In genomic region chr10:19816420-19817250, GRCh38 we compare ENCODE assay signal across 9 cellular contexts. TPM values are rescaled to one million over a fixed set of nuclear protein-coding genes. Genes with fewer than 3 reads are reported as not detected.
DNase-seq lines count a peak whose midpoint lies in the region; ATAC-seq and TF ChIP-seq lines count a peak whose summit lies in the region.
"Had no signal": no experiment of that assay in that cellular context is flagged by ENCODE, and none has a peak within 500 bp of the region (broad histone marks: within the 10 kb centered on the region; RNA-seq: fewer than 3 reads in every experiment).

Gene PLXDC2, plus strand, starts transcription at chr10:19816432.

- H3K27ac ChIP-seq in epithelial cell of prostate (peak within 1 kb of the TSS; percentile 36), mesodermal cell (ENCODE audit: low read depth, low read length, severe bottlenecking) (peak within 1 kb of the TSS; percentile 67), tibial nerve (peak within 1 kb of the TSS; percentile 74 to 96 (median 86))

- TF ChIP-seq POLR2A in tibial nerve (IDR thresholded peaks at IDR 0.05) = peak in 1 of 2 donors; percentile 18

- no peak for TF ChIP-seq CTCF in tibial nerve (IDR thresholded peaks at IDR 0.05)

- ATAC-seq in HG02759 (IDR thresholded peaks at IDR 0.05; ENCODE audit: unreplicated experiment) (peak; percentile 56), GM21528 (IDR thresholded peaks at IDR 0.05; ENCODE audit: low FRiP score, unreplicated experiment) (no peak)

- H3K36me3 ChIP-seq in mesodermal cell (ENCODE audit: control insufficient read depth, insufficient read depth, low read length) (no peaks in the 10 kb centered on the region), tibial nerve (no peaks in the 10 kb centered on the region)

- no peaks in the 10 kb centered on the region for H3K9me3 ChIP-seq in mesodermal cell (ENCODE audit: control insufficient read depth, low read length)
- no peaks in the 10 kb centered on the region for H3K9me3 ChIP-seq in tibial nerve

- peak within 1 kb of the TSS; percentile 72 for H3K4me3 ChIP-seq in mesodermal cell (ENCODE audit: extremely low read depth, insufficient read depth, low read length, poor library complexity, severe bottlenecking)
- H3K4me3 ChIP-seq in tibial nerve = peak within 1 kb of the TSS; percentile 68 to 86 (median 80)

- H3K4me1 ChIP-seq in mesodermal cell (ENCODE audit: control insufficient read depth, insufficient read depth, low read length, poor library complexity, severe bottlenecking) (no peaks in the 10 kb centered on the region), tibial nerve (peaks cover 0 to 36% (median 0%) of the 10 kb centered on the region in 4 donors)

- H3K27me3 ChIP-seq in tibial nerve = no peaks in the 10 kb centered on the region

- 1% methylated on average over 38 to 44 of the region's 65 CpGs for WGBS in mesodermal cell (ENCODE audit: insufficient coverage in 2 of 2), 2 experiments
- 0 to 2% methylated on average over 48 to 55 of the region's 65 CpGs for WGBS in tibial nerve, 2 donors

- DNase-seq in GM03348 (ENCODE audit: low spot score) = peak; percentile 6
- DNase-seq in SK-N-DZ (ENCODE audit: low spot score) = peak; percentile 22
- DNase-seq in epithelial cell of prostate (ENCODE audit: low read depth, low spot score) = no peak
- peak; percentile 24 to 42 for DNase-seq in tibial nerve (ENCODE audit: low spot score in 2 of 2)
- no peak for DNase-seq in activated effector memory CD4-positive, alpha-beta T cell treated with Interleukin-2 at 50 U/mL for 16 hours

- peak in 1 of 2 donors; percentile 32 for TF ChIP-seq EP300 in tibial nerve (IDR thresholded peaks at IDR 0.05)

RNA-seq across cellular contexts. Expression of gene PLXDC2, which starts in this region (rescaled TPM):
- 0.71 and 0.85 TPM in 2 replicates for polyA plus RNA-seq in SK-N-DZ (2014; cell fraction: cytosol; rRNA removed)
- polyA plus RNA-seq in SK-N-DZ (2014; cell fraction: nucleus; rRNA removed) = 0.14 and 0.49 TPM in 2 replicates
- polyA plus RNA-seq in mesodermal cell (2013, experiment 1 of 2) = 14.7 TPM
- 12.5 TPM for polyA plus RNA-seq in mesodermal cell (2013, experiment 2 of 2)
- total RNA-seq in tibial nerve = 10 to 100 TPM; 55.2 to 79.2 (median 74.5) TPM
- total RNA-seq: activated CD8-positive, alpha-beta memory T cell treated with anti-CD3 and anti-CD28 coated beads for 36 hours had no signal

Comparison
In these comparisons a context has a peak if more than half of its experiments do, and no peak if none do; other contexts are left out.
1. DNase-seq: peak in GM03348 (single experiment), SK-N-DZ (single experiment) and tibial nerve (2 of 2); none in epithelial cell of prostate (single experiment) and activated effector memory CD4-positive, alpha-beta T cell treated with Interleukin-2 at 50 U/mL for 16 hours (single experiment).
2. H3K27ac ChIP-seq: peak in every context shown above with its lines; median percentile 86 in tibial nerve; 67 in mesodermal cell; 36 in epithelial cell of prostate.